In genomic region chr2:24083567-24084385, GRCh38 we compare ENCODE assay signal across 8 cellular contexts. TPM values are rescaled to one million over a fixed set of nuclear protein-coding genes. Genes with fewer than 3 reads are reported as not detected.
DNase-seq lines count a peak whose midpoint lies in the region; ATAC-seq and TF ChIP-seq lines count a peak whose summit lies in the region.

No MANE protein-coding gene starts in this region.

- no peaks in the 10 kb centered on the region for H4K20me1 ChIP-seq in DOHH2 (ENCODE audit: control insufficient read depth, insufficient read depth, low read depth, low read length)

- H3K4me3 ChIP-seq in DOHH2 (ENCODE audit: low read length) (peak overlapping the region; percentile 84), left ventricle myocardium inferior (peak overlapping the region; percentile 85)

- peak overlapping the region; percentile 95 for H3K27ac Mint-ChIP-seq in activated naive CD8-positive, alpha-beta T cell treated with anti-CD3 and anti-CD28 coated beads, Interleukin-2, amount 10 ng/mL, durations not matched to agents 7 days and 5 days

- H3K4me1 ChIP-seq in DOHH2 (ENCODE audit: control insufficient read depth, low read length) (peaks cover 16% of the 10 kb centered on the region), left ventricle myocardium inferior (peaks cover 30% of the 10 kb centered on the region)

- H3K36me3 ChIP-seq in DOHH2 (ENCODE audit: control insufficient read depth, low read length) (peaks cover 4% of the 10 kb centered on the region; the same call in 1 of the 2 replicates), left ventricle myocardium inferior (peaks cover 33% of the 10 kb centered on the region)

- H3K4me1 Mint-ChIP-seq in activated naive CD8-positive, alpha-beta T cell treated with anti-CD3 and anti-CD28 coated beads, Interleukin-2, amount 10 ng/mL, durations not matched to agents 7 days and 5 days: peaks cover 23% of the 10 kb centered on the region

- peak overlapping the region; percentile 91 for H3K4me2 ChIP-seq in DOHH2 (ENCODE audit: low read length)

- intact Hi-C loops in left ventricle myocardium inferior (cut with micrococcal nuclease): no loop called here

- POLR2A ChIA-PET in activated naive CD8-positive, alpha-beta T cell treated with anti-CD3 and anti-CD28 coated beads, Interleukin-2, amount 10 ng/mL, durations not matched to agents 7 days and 5 days (lab: Charles Lee): interaction anchor here (0.5 to 2.7 kb wide), 10 partner anchors 33 to 259 kb away, joined by 3 to 40 read pairs (median 5); partner anchors contain the start of genes ATAD2B, FAM228B, UBXN2A and WDCP

- ATAC-seq in GM19438 (IDR thresholded peaks at IDR 0.05; ENCODE audit: low read depth, unreplicated experiment) (peak; percentile 81), HG03460 (IDR thresholded peaks at IDR 0.05; ENCODE audit: unreplicated experiment) (peak; percentile 79)
- peak; percentile 71 for ATAC-seq in activated naive CD8-positive, alpha-beta T cell treated with anti-CD3 and anti-CD28 coated beads, Interleukin-2, amount 10 ng/mL, durations not matched to agents 7 days and 5 days (ENCODE audit: low read depth)

- no peaks in the 10 kb centered on the region for H3K27me3 ChIP-seq in DOHH2 (ENCODE audit: control insufficient read depth, low read length)
- no peaks in the 10 kb centered on the region for H3K27me3 ChIP-seq in left ventricle myocardium inferior (ENCODE audit: low read depth)

- H3K27ac ChIP-seq in DOHH2 (ENCODE audit: low read depth, low read length) (peak overlapping the region; percentile 55), left ventricle myocardium inferior (replicated peaks) (peak overlapping the region; percentile 98)

- peaks cover 10% of the 10 kb centered on the region for H3K36me3 Mint-ChIP-seq in activated naive CD8-positive, alpha-beta T cell treated with anti-CD3 and anti-CD28 coated beads, Interleukin-2, amount 10 ng/mL, durations not matched to agents 7 days and 5 days

- no peaks in the 10 kb centered on the region for H3K9me2 ChIP-seq in DOHH2 (replicated peaks; ENCODE audit: control insufficient read depth, low read length)

- no peaks in the 10 kb centered on the region for H3K27me3 Mint-ChIP-seq in activated naive CD8-positive, alpha-beta T cell treated with anti-CD3 and anti-CD28 coated beads, Interleukin-2, amount 10 ng/mL, durations not matched to agents 7 days and 5 days

- H3K79me2 ChIP-seq in DOHH2 (ENCODE audit: control insufficient read depth, low read length): no peaks in the 10 kb centered on the region

- H3K9me3 ChIP-seq in DOHH2 (ENCODE audit: control insufficient read depth, insufficient read depth, low read length): no peaks in the 10 kb centered on the region
- H3K9me3 ChIP-seq in left ventricle myocardium inferior (replicated peaks): no peaks in the 10 kb centered on the region

- no peak for TF ChIP-seq CTCF in DOHH2 (IDR thresholded peaks at IDR 0.05; ENCODE audit: low read depth, low read length, poor library complexity, severe bottlenecking)
- no peak for TF ChIP-seq CTCF in left ventricle myocardium inferior (IDR thresholded peaks at IDR 0.05; ENCODE audit: borderline replicate concordance)

- peaks cover 4% of the 10 kb centered on the region; the same call in 1 of the 2 replicates for H3F3A ChIP-seq in DOHH2 (ENCODE audit: control insufficient read depth, insufficient read depth)

- peak; percentile 94 to 96 for DNase-seq in NCI-H526 (lab: John Stamatoyannopoulos, UW)
- no peak for DNase-seq in activated naive CD8-positive, alpha-beta T cell treated with anti-CD3 and anti-CD28 coated beads, Interleukin-2, amount 10 ng/mL, durations not matched to agents 7 days and 5 days
- DNase-seq in left ventricle myocardium inferior: peak; percentile 74
- DNase-seq in pulmonary artery endothelial cell (ENCODE audit: low read depth, low spot score): peak; percentile 40
- DNase-seq in central memory CD4-positive, alpha-beta T cell: no peak

- no peaks in the 10 kb centered on the region for H3K9me3 Mint-ChIP-seq in activated naive CD8-positive, alpha-beta T cell treated with anti-CD3 and anti-CD28 coated beads, Interleukin-2, amount 10 ng/mL, durations not matched to agents 7 days and 5 days

- peak overlapping the region; percentile 96 for H3K4me3 Mint-ChIP-seq in activated naive CD8-positive, alpha-beta T cell treated with anti-CD3 and anti-CD28 coated beads, Interleukin-2, amount 10 ng/mL, durations not matched to agents 7 days and 5 days

RNA-seq across cellular contexts. Expression of gene TP53I3, which starts 0.9 kb away (rescaled TPM):
- 1 to 10 TPM; 3.6 to 3.7 TPM for total RNA-seq in activated naive CD8-positive, alpha-beta T cell treated with anti-CD3 and anti-CD28 coated beads, Interleukin-2, amount 10 ng/mL, durations not matched to agents 7 days and 5 days
- total RNA-seq in left ventricle myocardium inferior: 7.5 TPM
- total RNA-seq in pulmonary artery endothelial cell: 57.5 and 75.2 TPM in 2 replicates

RNA-seq across cellular contexts. Expression of gene SF3B6, which starts 7.7 kb away (rescaled TPM):
- total RNA-seq in activated naive CD8-positive, alpha-beta T cell treated with anti-CD3 and anti-CD28 coated beads, Interleukin-2, amount 10 ng/mL, durations not matched to agents 7 days and 5 days: 10 to 100 TPM; 66.5 to 71.2 TPM
- total RNA-seq in left ventricle myocardium inferior (59.7 TPM), pulmonary artery endothelial cell (179 and 232 TPM in 2 replicates)

RNA-seq across cellular contexts. Expression of gene FKBP1B, which starts 34.2 kb away (rescaled TPM):
- 1 to 10 TPM; 4.0 to 4.3 TPM for total RNA-seq in activated naive CD8-positive, alpha-beta T cell treated with anti-CD3 and anti-CD28 coated beads, Interleukin-2, amount 10 ng/mL, durations not matched to agents 7 days and 5 days
- total RNA-seq in left ventricle myocardium inferior (2.1 TPM), pulmonary artery endothelial cell (21.8 and 22.8 TPM in 2 replicates)

RNA-seq across cellular contexts. Expression of gene WDCP, which starts 36.6 kb away (rescaled TPM):
- total RNA-seq in activated naive CD8-positive, alpha-beta T cell treated with anti-CD3 and anti-CD28 coated beads, Interleukin-2, amount 10 ng/mL, durations not matched to agents 7 days and 5 days: 10 to 100 TPM; 15.6 to 19.4 TPM
- 8.6 TPM for total RNA-seq in left ventricle myocardium inferior
- total RNA-seq in pulmonary artery endothelial cell: 11.3 and 23.4 TPM in 2 replicates

RNA-seq across cellular contexts. Expression of gene PFN4, which starts 39.4 kb away (rescaled TPM):
- not detected for total RNA-seq in activated naive CD8-positive, alpha-beta T cell treated with anti-CD3 and anti-CD28 coated beads, Interleukin-2, amount 10 ng/mL, durations not matched to agents 7 days and 5 days
- total RNA-seq in left ventricle myocardium inferior: 0.74 TPM
- total RNA-seq in pulmonary artery endothelial cell: 0.14 and 0.59 TPM in 2 replicates

Comparison
In these comparisons a context has a peak if more than half of its experiments do, and no peak if none do; other contexts are left out.
1. DNase-seq: peak in NCI-H526 (2 of 2), left ventricle myocardium inferior (single experiment) and pulmonary artery endothelial cell (single experiment); none in activated naive CD8-positive, alpha-beta T cell treated with anti-CD3 and anti-CD28 coated beads, Interleukin-2, amount 10 ng/mL, durations not matched to agents 7 days and 5 days (single experiment) and central memory CD4-positive, alpha-beta T cell (single experiment).
2. Peak in every context shown above with its lines, with median percentiles within 50 percentile points of each other: ATAC-seq.